ENCODE assay signal across 7 cellular contexts in genomic region chr9:32550609-32551490, GRCh38.
DNase-seq lines count a peak whose midpoint lies in the region; ATAC-seq, FAIRE-seq and TF ChIP-seq lines count a peak whose summit lies in the region.

No MANE protein-coding gene starts in this region.

- ATAC-seq in HG02981 (IDR thresholded peaks at IDR 0.05; ENCODE audit: unreplicated experiment) = peak; percentile 69

- DNase-seq in GM18507 (ENCODE audit: extremely low spot score, insufficient read length, low read depth) = peak; percentile 96
- DNase-seq in NCI-H2029 (lab: John Stamatoyannopoulos, UW) = peak; percentile 83
- peak; percentile 94 for DNase-seq in T-helper 9 cell
- DNase-seq in astrocyte of the hippocampus (ENCODE audit: low read depth, low spot score) = peak; percentile 98
- peak; percentile 87 to 88 for DNase-seq in hippocampal formation (lab: John Stamatoyannopoulos, UW)
- peak; percentile 81 for DNase-seq in retinal pigment epithelial cell (ENCODE audit: low read depth)

- peak overlapping the region; percentile 89 for H3K4me3 ChIP-seq in retinal pigment epithelial cell (ENCODE audit: low read length)

- no peak for TF ChIP-seq CTCF in retinal pigment epithelial cell (conservative IDR thresholded peaks at IDR 0.05; ENCODE audit: low read depth, low read length)

- peak; percentile 86 for FAIRE-seq in GM18507 (lab: Jason Lieb, UNC)

Comparison
In these comparisons a context has a peak if more than half of its experiments do, and no peak if none do; other contexts are left out.
1. Peak in every context shown above with its lines: DNase-seq, ATAC-seq and H3K4me3 ChIP-seq.